ENCODE assay signal across 10 cellular contexts in the genomic region with DNA sequence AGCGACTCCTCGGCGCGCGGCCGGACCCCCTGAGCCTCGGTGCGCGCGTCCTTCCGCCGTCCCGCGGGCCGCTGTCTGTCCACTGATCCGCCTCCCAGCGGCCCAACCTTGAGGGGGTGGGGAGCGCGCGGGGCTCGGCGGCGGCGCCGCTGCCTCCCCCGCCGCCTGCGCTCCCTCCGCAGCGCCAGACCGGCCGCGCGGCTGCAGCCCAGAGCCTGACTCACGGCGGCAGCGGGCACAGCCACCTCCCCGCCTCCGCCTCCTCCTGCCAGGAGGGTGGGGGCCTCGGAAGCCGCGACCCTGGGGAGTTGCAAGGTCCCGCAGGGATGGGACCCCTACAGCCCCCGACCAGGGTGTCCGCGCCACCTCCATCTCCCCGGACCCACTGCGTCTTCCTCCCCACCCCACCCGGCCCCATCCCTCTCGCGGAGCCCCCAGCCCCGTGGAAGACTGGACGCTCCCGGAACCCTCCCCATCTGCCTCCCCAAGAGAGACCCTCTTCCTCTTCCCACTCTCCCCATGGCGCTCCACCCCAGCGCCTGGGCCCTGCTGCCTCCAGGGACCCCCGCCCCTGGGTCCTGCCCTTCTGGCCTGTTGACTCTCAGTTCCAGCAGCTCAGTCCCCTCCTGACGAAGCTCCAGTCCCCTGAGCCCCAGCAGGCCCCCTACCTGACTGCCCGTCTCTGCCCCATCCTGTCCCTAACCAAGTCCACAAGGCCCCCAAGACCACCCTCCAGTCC. TPM values are rescaled to one million over a fixed set of nuclear protein-coding genes. Genes with fewer than 3 reads are reported as not detected.
DNase-seq lines count a peak whose midpoint lies in the region; ATAC-seq and TF ChIP-seq lines count a peak whose summit lies in the region.
"Had no signal": no experiment of that assay in that cellular context is flagged by ENCODE, and none has a peak within 500 bp of the region (broad histone marks: within the 10 kb centered on the region; RNA-seq: fewer than 3 reads in every experiment).

No MANE protein-coding gene starts in this region.

- TF ChIP-seq CTCF in coronary artery (IDR thresholded peaks at IDR 0.05) = no peak

- ATAC-seq in memory B cell (ENCODE audit: low read depth) = peak; percentile 32
- ATAC-seq in aorta (ENCODE audit: low FRiP score) = peak; percentile 15
- no peak for ATAC-seq in HG03025 (IDR thresholded peaks at IDR 0.05; ENCODE audit: low FRiP score, unreplicated experiment)

- intact Hi-C loops in aorta (cut with DNase I) = loop anchor here (2.0 to 5.0 kb wide), 3 partner anchors 52 to 78 kb away; partner anchors contain the start of gene KRTAP5-6 (in 1 of the 2)

- H3K4me1 ChIP-seq in aorta (ENCODE audit: control insufficient read depth in 1 of 2, insufficient read depth in 2 of 2, low read length in 2 of 2) = no peaks in the 10 kb centered on the region

- peaks cover 13% of the 10 kb centered on the region for H3K27me3 Mint-ChIP-seq in memory B cell

- WGBS in aorta, 2 donors = 2 to 5% methylated on average over 42 to 59 of the region's 59 CpGs

- H3K4me3 ChIP-seq in coronary artery = peak overlapping the region; percentile 72
- peak overlapping the region; percentile 56 to 59 for H3K4me3 ChIP-seq in aorta (ENCODE audit: low read length in 2 of 2)

- H3K4me3 Mint-ChIP-seq in memory B cell = peak overlapping the region; percentile 63

- H3K27ac ChIP-seq in coronary artery (peak overlapping the region; percentile 77 to 87), aorta (ENCODE audit: low read depth in 1 of 2, low read length in 2 of 2) (peak overlapping the region; percentile 54 to 86)

- peak; percentile 8 for DNase-seq in stimulated activated CD4-positive, alpha-beta T cell treated with anti-CD3 and anti-CD28 coated beads, Interleukin-15, amount 100 ng/mL, for 24 hours
- no peak for DNase-seq in stimulated activated CD4-positive, alpha-beta T cell treated with anti-CD3 and anti-CD28 coated beads, Interleukin-2, amount 100 ng/mL, for 48 hours
- DNase-seq in coronary artery (ENCODE audit: low spot score) (no peak), memory B cell (ENCODE audit: low spot score in 2 of 2) (no peak), aorta (peak; percentile 72 to 87), NCI-H510A treated with DMSO at 0.1 percent for 48 hours (lab: John Stamatoyannopoulos, UW) (no peak), SK-N-DZ (ENCODE audit: low spot score) (no peak)
- DNase-seq: activated CD4-positive, CD25-positive, alpha-beta regulatory T cell had no signal

- H3K36me3 ChIP-seq in aorta (ENCODE audit: control insufficient read depth in 1 of 2, insufficient read depth in 2 of 2, low read length in 1 of 2) = peaks cover 0 to 4% of the 10 kb centered on the region in 2 donors

- peaks cover 16% of the 10 kb centered on the region for H3K4me1 Mint-ChIP-seq in memory B cell

- no peaks in the 10 kb centered on the region for H3K27me3 ChIP-seq in aorta (ENCODE audit: control insufficient read depth in 1 of 2, insufficient read depth in 2 of 2, low read length in 1 of 2)

- H3K36me3 Mint-ChIP-seq in memory B cell = peaks cover 4% of the 10 kb centered on the region

- no peaks in the 10 kb centered on the region for H3K9me3 ChIP-seq in aorta (ENCODE audit: control insufficient read depth, low read length)

- peak overlapping the region; percentile 19 for H3K27ac Mint-ChIP-seq in memory B cell

- H3K9me3 Mint-ChIP-seq in memory B cell = peaks cover 2% of the 10 kb centered on the region

RNA-seq across cellular contexts. Expression of gene IFITM10, which starts 1.2 kb away (rescaled TPM):
- 10 to 100 TPM; 10.7 to 15.0 TPM for total RNA-seq in aorta
- 10 to 100 TPM in 1 of 2 donors, 1 to 10 TPM in 1; 1.9 to 47.7 TPM for polyA plus RNA-seq in aorta
- not detected in 2 replicates for polyA plus RNA-seq in SK-N-DZ (2014; cell fraction: cytosol; rRNA removed)
- not detected in 2 replicates for polyA plus RNA-seq in SK-N-DZ (2014; cell fraction: nucleus; rRNA removed)

RNA-seq across cellular contexts. Expression of gene CTSD, which starts 14.5 kb away (rescaled TPM):
- 100 to 1,000 TPM; 473 to 535 TPM for total RNA-seq in aorta
- polyA plus RNA-seq in aorta = 100 to 1,000 TPM; 619 to 646 TPM
- 77.7 and 81.6 TPM in 2 replicates for polyA plus RNA-seq in SK-N-DZ (2014; cell fraction: cytosol; rRNA removed)
- polyA plus RNA-seq in SK-N-DZ (2014; cell fraction: nucleus; rRNA removed) = 46.8 and 46.9 TPM in 2 replicates

RNA-seq across cellular contexts. Expression of gene KRTAP5-6, which starts 52.2 kb away (rescaled TPM):
- not detected for total RNA-seq in aorta
- not detected for polyA plus RNA-seq in aorta
- not detected in 2 replicates for polyA plus RNA-seq in SK-N-DZ (2014; cell fraction: cytosol; rRNA removed)
- not detected in 2 replicates for polyA plus RNA-seq in SK-N-DZ (2014; cell fraction: nucleus; rRNA removed)
- total RNA-seq: lung microvascular endothelial cell had no signal

Comparison
In these comparisons a context has a peak if more than half of its experiments do, and no peak if none do; other contexts are left out.
1. DNase-seq: peak in stimulated activated CD4-positive, alpha-beta T cell treated with anti-CD3 and anti-CD28 coated beads, Interleukin-15, amount 100 ng/mL, for 24 hours (single experiment) and aorta (2 of 2); none in stimulated activated CD4-positive, alpha-beta T cell treated with anti-CD3 and anti-CD28 coated beads, Interleukin-2, amount 100 ng/mL, for 48 hours (0 of 2), coronary artery (single experiment), memory B cell (0 of 2), NCI-H510A treated with DMSO at 0.1 percent for 48 hours (single experiment) and SK-N-DZ (single experiment).